In genomic region chr5:148383564-148384388, GRCh38 we compare ENCODE assay signal across 1 cellular context.
A peak's percentile ranks its signal among the peaks of the same experiment; 100 is the strongest.
TF ChIP-seq lines count a peak whose summit lies in the region.

Gene FBXO38, plus strand, starts transcription at chr5:148383958. Its CDS starts 10,819 bp downstream, at chr5:148394777.

TF ChIP-seq in HepG2, 621 proteins besides CTCF, POLR2A, EP300 and RAD21 (continued from another document):
- TF ChIP-seq PRDM10 (CRISPR knock-in tag; IDR thresholded peaks at IDR 0.05; ENCODE audit: low read depth), result 0 out of 2 replicates have a peak, but pooled peaks have one; percentile 19
- peak; percentile 89 for TF ChIP-seq PHF20 (CRISPR knock-in tag; IDR thresholded peaks at IDR 0.05)
- peak; percentile 94 for TF ChIP-seq TEAD3 (CRISPR knock-in tag; optimal IDR thresholded peaks at IDR 0.05; ENCODE audit: borderline replicate concordance)
- no peak for TF ChIP-seq ZSCAN30 (CRISPR knock-in tag; IDR thresholded peaks at IDR 0.05)
- 0 out of 2 replicates have a peak, but pooled peaks have one; percentile 58 for TF ChIP-seq AHR (CRISPR knock-in tag; IDR thresholded peaks at IDR 0.05)
- TF ChIP-seq POLR2AphosphoS2 (IDR thresholded peaks at IDR 0.05; ENCODE audit: low read depth, low read length), result no peak
- 0 out of 2 replicates have a peak, but pooled peaks have one; percentile 6 for TF ChIP-seq NFE2 (CRISPR knock-in tag; IDR thresholded peaks at IDR 0.05)
- no peak for TF ChIP-seq MLXIP (CRISPR knock-in tag; IDR thresholded peaks at IDR 0.05; ENCODE audit: borderline replicate concordance)
- 0 out of 2 replicates have a peak, but pooled peaks have one; percentile 58 for TF ChIP-seq ZNF776 (CRISPR knock-in tag; IDR thresholded peaks at IDR 0.05)
- peak; percentile 95 for TF ChIP-seq HMGXB3 (CRISPR knock-in tag; IDR thresholded peaks at IDR 0.05; ENCODE audit: borderline replicate concordance)
- no peak for TF ChIP-seq ZXDC (CRISPR knock-in tag; IDR thresholded peaks at IDR 0.05)
- no peak; the same call in 1 of the 2 replicates for TF ChIP-seq JDP2 (CRISPR knock-in tag; IDR thresholded peaks at IDR 0.05; ENCODE audit: borderline replicate concordance)
- TF ChIP-seq ZMYM4 (CRISPR knock-in tag; IDR thresholded peaks at IDR 0.05), result peak; percentile 88
- TF ChIP-seq TCF12 (IDR thresholded peaks at IDR 0.05), result no peak
- TF ChIP-seq TCF12 (CRISPR knock-in tag; IDR thresholded peaks at IDR 0.05), result 0 out of 2 replicates have a peak, but pooled peaks have one; percentile 62
- no peak for TF ChIP-seq ZNF597 (CRISPR knock-in tag; IDR thresholded peaks at IDR 0.05)
- TF ChIP-seq MEIS1 (CRISPR knock-in tag; IDR thresholded peaks at IDR 0.05; ENCODE audit: borderline replicate concordance), result no peak; the same call in 1 of the 2 replicates
- no peak for TF ChIP-seq ZNF343 (CRISPR knock-in tag; IDR thresholded peaks at IDR 0.05)
- TF ChIP-seq ZNF790 (CRISPR knock-in tag; IDR thresholded peaks at IDR 0.05; ENCODE audit: borderline replicate concordance), result 0 out of 2 replicates have a peak, but pooled peaks have one; percentile 50
- TF ChIP-seq RBAK (CRISPR knock-in tag; IDR thresholded peaks at IDR 0.05), result no peak
- TF ChIP-seq ZNF704 (CRISPR knock-in tag; IDR thresholded peaks at IDR 0.05; ENCODE audit: borderline replicate concordance), result no peak; the same call in 1 of the 2 replicates
- TF ChIP-seq ARNT (IDR thresholded peaks at IDR 0.05), result no peak
- TF ChIP-seq RARA (CRISPR knock-in tag; IDR thresholded peaks at IDR 0.05), result no peak
- no peak for TF ChIP-seq ZNF382 (CRISPR knock-in tag; IDR thresholded peaks at IDR 0.05; ENCODE audit: borderline replicate concordance)
- peak; percentile 35 for TF ChIP-seq PHF5A (CRISPR knock-in tag; IDR thresholded peaks at IDR 0.05; ENCODE audit: low read depth, unreplicated experiment)
- peak; percentile 78 for TF ChIP-seq MTERF4 (CRISPR knock-in tag; IDR thresholded peaks at IDR 0.05)
- TF ChIP-seq KLF13 (CRISPR knock-in tag; IDR thresholded peaks at IDR 0.05), result no peak
- no peak for TF ChIP-seq ZBTB3 (CRISPR knock-in tag; IDR thresholded peaks at IDR 0.05; ENCODE audit: borderline replicate concordance, low read depth)
- TF ChIP-seq MLLT10 (CRISPR knock-in tag; IDR thresholded peaks at IDR 0.05), result no peak
- no peak for TF ChIP-seq ZNF639 (CRISPR knock-in tag; conservative IDR thresholded peaks at IDR 0.05)
- no peak for TF ChIP-seq CC2D1A (CRISPR knock-in tag; IDR thresholded peaks at IDR 0.05)
- TF ChIP-seq ATRX (CRISPR knock-in tag; IDR thresholded peaks at IDR 0.05; ENCODE audit: borderline replicate concordance), result no peak
